24 cellular contexts compared by ENCODE assay signal in genomic region chr11:31786996-31787685, GRCh38. TPM values are rescaled to one million over a fixed set of nuclear protein-coding genes. Genes with fewer than 3 reads are reported as not detected.
"Had no signal": no experiment of that assay in that cellular context is flagged by ENCODE, and none has a peak within 500 bp of the region (broad histone marks: within the 10 kb centered on the region; RNA-seq: fewer than 3 reads in every experiment).

No MANE protein-coding gene starts in this region.

- H3K9me3 Mint-ChIP-seq: activated CD8-positive, alpha-beta T cell treated with anti-CD3 and anti-CD28 coated beads for 36 hours; activated naive CD8-positive, alpha-beta T cell treated with anti-CD3 and anti-CD28 coated beads for 36 hours; memory B cell; naive thymus-derived CD8-positive, alpha-beta T cell; T-cell had no signal

- ATAC-seq: activated CD8-positive, alpha-beta T cell treated with anti-CD3 and anti-CD28 coated beads for 36 hours; gastroesophageal sphincter; left ventricle myocardium superior; mucosa of descending colon; naive thymus-derived CD8-positive, alpha-beta T cell; right cardiac atrium; T-cell had no signal

- DNase-seq: activated CD4-positive, CD25-positive, alpha-beta regulatory T cell treated with anti-CD3 and anti-CD28 coated beads, Interleukin-2, amount 50 U/mL, for 72 hours; activated CD8-positive, alpha-beta T cell treated with anti-CD3 and anti-CD28 coated beads for 36 hours; activated naive CD8-positive, alpha-beta T cell treated with anti-CD3 and anti-CD28 coated beads for 36 hours; amygdala; brain microvascular endothelial cell; dermis blood vessel endothelial cell; erythroblast; left ventricle myocardium superior; mucosa of descending colon; naive thymus-derived CD8-positive, alpha-beta T cell; occipital lobe; right cardiac atrium; stimulated activated CD4-positive, alpha-beta T cell treated with anti-CD3 and anti-CD28 coated beads, Interleukin-15, amount 100 ng/mL, for 24 hours; stimulated activated CD4-positive, alpha-beta T cell treated with anti-CD3 and anti-CD28 coated beads, Interleukin-4, amount 100 ng/mL, for 1 hour; stimulated activated naive CD4-positive, alpha-beta T cell; T-cell; T-helper 9 cell had no signal

- H3K36me3 Mint-ChIP-seq: activated naive CD8-positive, alpha-beta T cell treated with anti-CD3 and anti-CD28 coated beads for 36 hours had no signal

- H3K27ac Mint-ChIP-seq: activated CD8-positive, alpha-beta T cell treated with anti-CD3 and anti-CD28 coated beads for 36 hours; activated naive CD8-positive, alpha-beta T cell treated with anti-CD3 and anti-CD28 coated beads for 36 hours; memory B cell; naive thymus-derived CD8-positive, alpha-beta T cell; T-cell had no signal

- H3K27ac ChIP-seq: brain microvascular endothelial cell, gastroesophageal sphincter, hepatocyte, skin epidermis, tibial nerve had no signal

- H3K4me3 Mint-ChIP-seq: activated CD8-positive, alpha-beta T cell treated with anti-CD3 and anti-CD28 coated beads for 36 hours; activated naive CD8-positive, alpha-beta T cell treated with anti-CD3 and anti-CD28 coated beads for 36 hours; memory B cell; naive thymus-derived CD8-positive, alpha-beta T cell; T-cell had no signal

- H3K4me1 Mint-ChIP-seq: activated naive CD8-positive, alpha-beta T cell treated with anti-CD3 and anti-CD28 coated beads for 36 hours; memory B cell; naive thymus-derived CD8-positive, alpha-beta T cell; T-cell had no signal

- H3K4me3 ChIP-seq: gastroesophageal sphincter, hepatocyte, mucosa of descending colon, skin epidermis, tibial nerve had no signal

- H3K27me3 Mint-ChIP-seq: activated CD8-positive, alpha-beta T cell treated with anti-CD3 and anti-CD28 coated beads for 36 hours; activated naive CD8-positive, alpha-beta T cell treated with anti-CD3 and anti-CD28 coated beads for 36 hours had no signal

RNA-seq across cellular contexts. Expression of gene PAX6, which starts 24.0 kb away (rescaled TPM):
- total RNA-seq: activated CD8-positive, alpha-beta T cell treated with anti-CD3 and anti-CD28 coated beads for 36 hours; activated naive CD8-positive, alpha-beta T cell treated with anti-CD3 and anti-CD28 coated beads for 36 hours; dermis blood vessel endothelial cell; left ventricle myocardium superior; naive thymus-derived CD8-positive, alpha-beta T cell; posterior vena cava; right cardiac atrium; subcutaneous adipose tissue; T-cell; tibial nerve had no signal
